10 cellular contexts compared by ENCODE assay signal in the genomic region with DNA sequence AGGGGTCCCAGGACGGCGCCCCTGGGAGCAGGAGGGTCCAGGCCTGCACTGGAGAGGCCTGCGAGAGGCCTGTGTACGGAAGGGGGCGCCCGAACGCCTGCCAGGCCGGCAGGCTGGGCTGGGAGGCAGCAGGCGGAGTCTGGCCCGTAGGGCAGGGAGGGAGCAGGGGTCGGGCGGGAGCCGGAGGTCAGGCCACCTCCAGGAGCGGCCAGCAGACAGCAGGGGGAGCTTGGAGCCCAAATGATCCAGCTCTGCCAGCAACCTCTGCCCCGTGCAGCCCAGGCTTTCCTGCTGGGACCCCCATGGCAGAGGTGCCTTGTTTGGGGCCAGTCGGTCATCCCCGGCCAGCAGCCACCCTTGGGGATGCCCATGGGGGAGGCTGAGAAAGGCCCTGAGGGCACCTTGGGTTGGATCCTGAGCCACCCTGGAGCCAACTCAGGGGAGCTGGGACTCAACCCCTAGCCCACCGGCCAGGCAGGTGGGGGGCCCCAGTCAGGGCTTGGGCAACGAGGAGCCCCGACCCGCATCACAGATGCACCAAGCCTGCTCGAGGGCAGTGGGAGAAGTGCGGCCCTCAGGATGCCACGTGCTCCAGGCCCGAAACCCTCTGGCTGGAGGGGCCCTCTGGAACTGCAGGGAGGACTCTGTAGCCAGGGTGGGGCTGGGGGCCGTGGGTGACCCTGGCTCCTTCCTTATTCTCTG. TPM values are rescaled to one million over a fixed set of nuclear protein-coding genes. Genes with fewer than 3 reads are reported as not detected.
DNase-seq lines count a peak whose midpoint lies in the region; ATAC-seq and TF ChIP-seq lines count a peak whose summit lies in the region.
"Had no signal": no experiment of that assay in that cellular context is flagged by ENCODE, and none has a peak within 500 bp of the region (broad histone marks: within the 10 kb centered on the region; RNA-seq: fewer than 3 reads in every experiment).

No MANE protein-coding gene starts in this region.

- WGBS in trophoblast cell (ENCODE audit: extremely low coverage, insufficient coverage, insufficient read length): no CpG with 5 or more reads among the region's 26 CpGs

- H3K27me3 ChIP-seq in foreskin keratinocyte (no peaks in the 10 kb centered on the region), trophoblast cell (ENCODE audit: insufficient read depth, low read length) (no peaks in the 10 kb centered on the region)

- no peak overlapping the region for H3K4me3 ChIP-seq in trophoblast cell (ENCODE audit: low read depth, low read length)

- H3K79me1 ChIP-seq in trophoblast cell (ENCODE audit: low read length): peaks cover under 1% of the 10 kb centered on the region

- TF ChIP-seq CTCF in GM13976 (IDR thresholded peaks at IDR 0.05; ENCODE audit: borderline replicate concordance, control extremely low read depth, extremely low read depth, insufficient read depth, missing control alignments) (peak; percentile 67), foreskin keratinocyte (conservative IDR thresholded peaks at IDR 0.05) (peak; percentile 64)

- H4K8ac ChIP-seq in trophoblast cell (ENCODE audit: low read depth, low read length): no peak overlapping the region

- H3K18ac ChIP-seq in trophoblast cell (ENCODE audit: low read length): no peak overlapping the region

- no peaks in the 10 kb centered on the region for H3K36me3 ChIP-seq in trophoblast cell (ENCODE audit: control insufficient read depth in 1 of 2, insufficient read depth in 2 of 2, low read length in 2 of 2)

- peaks cover 4% of the 10 kb centered on the region for H3K9me3 ChIP-seq in trophoblast cell (ENCODE audit: insufficient read depth, low read depth, low read length)

- DNase-seq in GM13976 (ENCODE audit: low spot score) (peak; percentile 79), NOMO-1 treated with dmso at 0.1 percent for 144 hours (lab: John Stamatoyannopoulos, UW; ENCODE audit: unreplicated experiment) (peak; percentile 29), foreskin keratinocyte (no peak), trophoblast cell (peak; percentile 83 to 89), substantia nigra (lab: John Stamatoyannopoulos, UW) (no peak), NCI-H510A treated with DMSO at 0.1 percent for 48 hours (lab: John Stamatoyannopoulos, UW) (no peak), SIG-M5 (lab: John Stamatoyannopoulos, UW) (no peak)
- no peak for DNase-seq in stimulated activated naive CD4-positive, alpha-beta T cell (lab: John Stamatoyannopoulos, UW)
- DNase-seq: kidney glomerular epithelial cell had no signal

- in situ Hi-C loops in GM13976 (cut with MboI; ENCODE audit: low sequenced_read_pairs, unreplicated experiment): no loop called here

- H4K12ac ChIP-seq in trophoblast cell (ENCODE audit: low read depth, low read length): no peak overlapping the region

- H2AK5ac ChIP-seq in trophoblast cell (ENCODE audit: low read length): no peak overlapping the region

- H3K9ac ChIP-seq in trophoblast cell (ENCODE audit: low read length): no peak overlapping the region

- no peak overlapping the region for H3K14ac ChIP-seq in trophoblast cell (ENCODE audit: low read length)

- H3K4me1 ChIP-seq in foreskin keratinocyte: peaks cover 35% of the 10 kb centered on the region
- H3K4me1 ChIP-seq in trophoblast cell (ENCODE audit: control insufficient read depth in 1 of 2, insufficient read depth in 2 of 2, low read length in 2 of 2): peaks cover 11 to 12% of the 10 kb centered on the region in 2 experiments

- H3K4ac ChIP-seq in trophoblast cell (ENCODE audit: low read depth, low read length): no peak overlapping the region

- H3K79me2 ChIP-seq in trophoblast cell (ENCODE audit: control insufficient read depth, insufficient read depth, low read length, poor library complexity): no peaks in the 10 kb centered on the region

- H2BK120ac ChIP-seq in trophoblast cell (ENCODE audit: insufficient read depth, low read length, poor library complexity): no peak overlapping the region

- H2BK5ac ChIP-seq in trophoblast cell (ENCODE audit: low read depth, low read length, poor library complexity): no peak overlapping the region

- no peak overlapping the region for H4K91ac ChIP-seq in trophoblast cell (ENCODE audit: low read depth, low read length)

- no peak overlapping the region for H3K23ac ChIP-seq in trophoblast cell (ENCODE audit: low read length)

- H2AFZ ChIP-seq in trophoblast cell (ENCODE audit: insufficient read depth, low read length, poor library complexity): no peak overlapping the region

- no peak overlapping the region for H3K27ac ChIP-seq in foreskin keratinocyte
- no peak overlapping the region for H3K27ac ChIP-seq in trophoblast cell (ENCODE audit: low read depth, low read length)
- H3K27ac ChIP-seq in substantia nigra (ENCODE audit: low read depth, low read length, poor library complexity, severe bottlenecking): no peak overlapping the region

- H3K4me2 ChIP-seq in trophoblast cell (ENCODE audit: low read length): no peak overlapping the region

- ATAC-seq in foreskin keratinocyte: no peak

- H2BK12ac ChIP-seq in trophoblast cell (ENCODE audit: low read length): no peak overlapping the region

RNA-seq across cellular contexts. Expression of a gene that starts 9.6 kb away (rescaled TPM):
- 18.1 and 21.1 TPM in 2 replicates for total RNA-seq in foreskin keratinocyte
- 28.4 and 29.4 TPM in 2 replicates for polyA plus RNA-seq in foreskin keratinocyte
- 1.1 and 1.4 TPM in 2 replicates for polyA plus RNA-seq in trophoblast cell (2013)
- total RNA-seq: subcutaneous adipose tissue had no signal

RNA-seq across cellular contexts. Expression of a gene that starts 13.6 kb away (rescaled TPM):
- 5.6 and 8.6 TPM in 2 replicates for total RNA-seq in foreskin keratinocyte
- polyA plus RNA-seq in foreskin keratinocyte: 8.2 and 13.1 TPM in 2 replicates
- 1.1 and 1.7 TPM in 2 replicates for polyA plus RNA-seq in trophoblast cell (2013)

RNA-seq across cellular contexts. Expression of a gene that starts 27.7 kb away (rescaled TPM):
- total RNA-seq in foreskin keratinocyte: 0.49 and 1.1 TPM in 2 replicates
- 1.3 and 1.7 TPM in 2 replicates for polyA plus RNA-seq in foreskin keratinocyte
- 0.67 and 0.68 TPM in 2 replicates for polyA plus RNA-seq in trophoblast cell (2013)

Comparison
In these comparisons a context has a peak if more than half of its experiments do, and no peak if none do; other contexts are left out.
1. DNase-seq: peak in GM13976 (single experiment), NOMO-1 treated with dmso at 0.1 percent for 144 hours (single experiment) and trophoblast cell (2 of 2); none in foreskin keratinocyte (0 of 2), substantia nigra (0 of 49), NCI-H510A treated with DMSO at 0.1 percent for 48 hours (single experiment), SIG-M5 (single experiment) and stimulated activated naive CD4-positive, alpha-beta T cell (0 of 6).